8 cellular contexts compared by ENCODE assay signal in the genomic region with DNA sequence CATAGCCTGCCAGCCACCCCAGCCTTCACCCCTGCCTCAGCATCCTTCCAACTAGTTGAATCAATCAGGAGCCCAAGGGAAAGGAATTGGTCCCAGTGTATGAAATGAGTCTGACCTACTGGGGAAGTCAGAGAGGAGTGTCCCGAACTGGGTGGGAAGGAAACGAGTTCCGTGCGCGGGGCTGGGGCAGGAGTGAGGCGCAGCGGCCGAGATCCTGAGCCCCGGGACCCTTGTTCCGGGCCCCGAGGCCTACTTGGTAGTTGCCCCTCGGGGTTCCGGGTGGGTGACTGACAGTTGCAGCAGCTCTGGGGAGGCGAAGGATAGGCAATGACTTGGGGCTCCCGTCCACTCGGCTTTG. TPM values are rescaled to one million over a fixed set of nuclear protein-coding genes. Genes with fewer than 3 reads are reported as not detected.
DNase-seq lines count a peak whose midpoint lies in the region; ATAC-seq and TF ChIP-seq lines count a peak whose summit lies in the region.

No MANE protein-coding gene starts in this region.

- H3K27ac ChIP-seq in HUES64 (ENCODE audit: low read depth, low read length) (no peak overlapping the region), coronary artery (peak overlapping the region; percentile 72 to 88)

- H3K36me3 Mint-ChIP-seq in nephron (ENCODE audit: low read depth) = no peaks in the 10 kb centered on the region

- peaks cover 8% of the 10 kb centered on the region for H3K27me3 Mint-ChIP-seq in nephron (ENCODE audit: low read depth)

- H3K27me3 ChIP-seq in HUES64 (ENCODE audit: insufficient read depth, low read length) = peaks cover 68% of the 10 kb centered on the region

- peak overlapping the region; percentile 16 to 86 (median 84) for H3K27ac Mint-ChIP-seq in nephron

- no peaks in the 10 kb centered on the region for H3K9me3 Mint-ChIP-seq in nephron

- no peak for ATAC-seq in GM21717 (IDR thresholded peaks at IDR 0.05; ENCODE audit: unreplicated experiment)

- DNase-seq in AG08395 (ENCODE audit: low spot score) = peak; percentile 9
- no peak for DNase-seq in coronary artery (ENCODE audit: low spot score)
- DNase-seq in NCI-H82 (lab: John Stamatoyannopoulos, UW) = no peak
- DNase-seq in NOMO-1 treated with DMSO at 0.1 percent for 48 hours (lab: John Stamatoyannopoulos, UW; ENCODE audit: unreplicated experiment) = no peak
- DNase-seq in foreskin melanocyte = no peak

- no peaks in the 10 kb centered on the region for H3K36me3 ChIP-seq in HUES64 (ENCODE audit: insufficient read depth, low read length)

- H3K9ac ChIP-seq in HUES64 (ENCODE audit: low read depth, low read length) = no peak overlapping the region; the same call in 1 of the 2 replicates

- H3K4me3 Mint-ChIP-seq in nephron = peak overlapping the region; percentile 72 to 80 (median 78)

- TF ChIP-seq CTCF in coronary artery (IDR thresholded peaks at IDR 0.05) (no peak), nephron (IDR thresholded peaks at IDR 0.05; ENCODE audit: unreplicated experiment in 3 of 3) (no peak)

- H3K4me3 ChIP-seq in HUES64 (ENCODE audit: low read length) = peak overlapping the region; percentile 58
- peak overlapping the region; percentile 93 for H3K4me3 ChIP-seq in coronary artery

- H3K4me1 Mint-ChIP-seq in nephron = peaks cover 42% of the 10 kb centered on the region

- 40% methylated on average over 16 of the region's 16 CpGs for WGBS in HUES64

- no peaks in the 10 kb centered on the region for H3K9me3 ChIP-seq in HUES64 (ENCODE audit: insufficient read depth, low read depth, low read length)

- peaks cover 29% of the 10 kb centered on the region for H3K4me1 ChIP-seq in HUES64 (ENCODE audit: insufficient read depth, low read length)

RNA-seq across cellular contexts. Expression of a gene that starts 1.1 kb away (rescaled TPM):
- polyA plus RNA-seq in HUES64 (2013, experiment 1 of 2) = 9.4 TPM
- 8.6 TPM for polyA plus RNA-seq in HUES64 (2013, experiment 2 of 2)
